1 cellular context compared by ENCODE assay signal in the genomic region with DNA sequence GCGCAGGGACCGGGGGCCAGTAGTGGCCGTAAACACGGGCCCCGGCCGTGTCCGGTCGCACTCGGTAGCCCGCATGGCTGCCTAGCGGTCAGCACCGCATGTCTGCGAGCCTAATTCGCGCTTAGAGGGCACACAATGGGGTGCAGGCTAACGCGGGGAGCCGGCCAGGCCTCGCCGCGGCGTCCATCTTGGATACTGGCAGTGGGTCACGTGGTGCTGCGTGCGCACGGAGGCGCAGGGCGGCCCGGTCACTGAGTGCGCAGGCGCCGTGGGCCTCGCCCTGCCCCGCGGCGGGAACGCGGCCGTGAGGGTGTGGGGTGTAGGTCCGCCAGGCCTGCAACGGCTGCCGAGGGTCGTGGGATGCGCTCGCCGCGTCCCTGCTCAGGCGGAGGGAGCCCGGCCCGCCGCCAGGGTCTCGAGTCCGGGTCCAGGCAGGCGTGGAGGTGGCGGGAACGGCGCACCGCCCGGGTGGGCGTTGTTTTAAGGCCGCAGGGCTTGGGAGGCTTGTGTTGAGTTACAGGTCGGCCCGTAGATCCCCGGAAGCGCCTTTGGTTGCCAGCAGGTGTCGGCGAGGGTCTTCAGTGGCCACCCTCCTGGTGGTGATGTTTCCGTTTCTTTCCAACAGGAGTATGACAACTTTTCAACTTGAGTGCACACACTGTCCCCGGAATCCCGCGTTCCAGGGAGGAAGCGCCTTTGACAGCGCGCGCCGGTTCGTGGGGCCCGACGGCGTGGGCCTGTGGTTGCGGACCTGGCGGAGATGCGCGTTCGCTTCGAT.
TF ChIP-seq lines count a peak whose summit lies in the region.

No MANE protein-coding gene starts in this region.

TF ChIP-seq in GM12878, 131 proteins besides CTCF, POLR2A, EP300 and RAD21 (continued from another document):
- TF ChIP-seq, protein P1, sequence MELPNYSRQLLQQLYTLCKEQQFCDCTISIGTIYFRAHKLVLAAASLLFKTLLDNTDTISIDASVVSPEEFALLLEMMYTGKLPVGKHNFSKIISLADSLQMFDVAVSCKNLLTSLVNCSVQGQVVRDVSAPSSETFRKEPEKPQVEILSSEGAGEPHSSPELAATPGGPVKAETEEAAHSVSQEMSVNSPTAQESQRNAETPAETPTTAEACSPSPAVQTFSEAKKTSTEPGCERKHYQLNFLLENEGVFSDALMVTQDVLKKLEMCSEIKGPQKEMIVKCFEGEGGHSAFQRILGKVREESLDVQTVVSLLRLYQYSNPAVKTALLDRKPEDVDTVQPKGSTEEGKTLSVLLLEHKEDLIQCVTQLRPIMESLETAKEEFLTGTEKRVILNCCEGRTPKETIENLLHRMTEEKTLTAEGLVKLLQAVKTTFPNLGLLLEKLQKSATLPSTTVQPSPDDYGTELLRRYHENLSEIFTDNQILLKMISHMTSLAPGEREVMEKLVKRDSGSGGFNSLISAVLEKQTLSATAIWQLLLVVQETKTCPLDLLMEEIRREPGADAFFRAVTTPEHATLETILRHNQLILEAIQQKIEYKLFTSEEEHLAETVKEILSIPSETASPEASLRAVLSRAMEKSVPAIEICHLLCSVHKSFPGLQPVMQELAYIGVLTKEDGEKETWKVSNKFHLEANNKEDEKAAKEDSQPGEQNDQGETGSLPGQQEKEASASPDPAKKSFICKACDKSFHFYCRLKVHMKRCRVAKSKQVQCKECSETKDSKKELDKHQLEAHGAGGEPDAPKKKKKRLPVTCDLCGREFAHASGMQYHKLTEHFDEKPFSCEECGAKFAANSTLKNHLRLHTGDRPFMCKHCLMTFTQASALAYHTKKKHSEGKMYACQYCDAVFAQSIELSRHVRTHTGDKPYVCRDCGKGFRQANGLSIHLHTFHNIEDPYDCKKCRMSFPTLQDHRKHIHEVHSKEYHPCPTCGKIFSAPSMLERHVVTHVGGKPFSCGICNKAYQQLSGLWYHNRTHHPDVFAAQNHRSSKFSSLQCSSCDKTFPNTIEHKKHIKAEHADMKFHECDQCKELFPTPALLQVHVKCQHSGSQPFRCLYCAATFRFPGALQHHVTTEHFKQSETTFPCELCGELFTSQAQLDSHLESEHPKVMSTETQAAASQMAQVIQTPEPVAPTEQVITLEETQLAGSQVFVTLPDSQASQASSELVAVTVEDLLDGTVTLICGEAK (IDR thresholded peaks at IDR 0.05; ENCODE audit: borderline replicate concordance) = no peak
- TF ChIP-seq ASH2L (IDR thresholded peaks at IDR 0.05; ENCODE audit: borderline replicate concordance, low read depth) = peak; percentile 96; the same call in 1 of the 2 replicates
- TF ChIP-seq BRCA1 (IDR thresholded peaks at IDR 0.05; ENCODE audit: low read depth, low read length) = 0 out of 2 replicates have a peak, but pooled peaks have one; percentile 6
- peak; percentile 59; the same call in 1 of the 2 replicates for TF ChIP-seq TCF3 (IDR thresholded peaks at IDR 0.05; ENCODE audit: borderline replicate concordance, insufficient read depth, low read depth, low read length)
- TF ChIP-seq, protein P2, sequence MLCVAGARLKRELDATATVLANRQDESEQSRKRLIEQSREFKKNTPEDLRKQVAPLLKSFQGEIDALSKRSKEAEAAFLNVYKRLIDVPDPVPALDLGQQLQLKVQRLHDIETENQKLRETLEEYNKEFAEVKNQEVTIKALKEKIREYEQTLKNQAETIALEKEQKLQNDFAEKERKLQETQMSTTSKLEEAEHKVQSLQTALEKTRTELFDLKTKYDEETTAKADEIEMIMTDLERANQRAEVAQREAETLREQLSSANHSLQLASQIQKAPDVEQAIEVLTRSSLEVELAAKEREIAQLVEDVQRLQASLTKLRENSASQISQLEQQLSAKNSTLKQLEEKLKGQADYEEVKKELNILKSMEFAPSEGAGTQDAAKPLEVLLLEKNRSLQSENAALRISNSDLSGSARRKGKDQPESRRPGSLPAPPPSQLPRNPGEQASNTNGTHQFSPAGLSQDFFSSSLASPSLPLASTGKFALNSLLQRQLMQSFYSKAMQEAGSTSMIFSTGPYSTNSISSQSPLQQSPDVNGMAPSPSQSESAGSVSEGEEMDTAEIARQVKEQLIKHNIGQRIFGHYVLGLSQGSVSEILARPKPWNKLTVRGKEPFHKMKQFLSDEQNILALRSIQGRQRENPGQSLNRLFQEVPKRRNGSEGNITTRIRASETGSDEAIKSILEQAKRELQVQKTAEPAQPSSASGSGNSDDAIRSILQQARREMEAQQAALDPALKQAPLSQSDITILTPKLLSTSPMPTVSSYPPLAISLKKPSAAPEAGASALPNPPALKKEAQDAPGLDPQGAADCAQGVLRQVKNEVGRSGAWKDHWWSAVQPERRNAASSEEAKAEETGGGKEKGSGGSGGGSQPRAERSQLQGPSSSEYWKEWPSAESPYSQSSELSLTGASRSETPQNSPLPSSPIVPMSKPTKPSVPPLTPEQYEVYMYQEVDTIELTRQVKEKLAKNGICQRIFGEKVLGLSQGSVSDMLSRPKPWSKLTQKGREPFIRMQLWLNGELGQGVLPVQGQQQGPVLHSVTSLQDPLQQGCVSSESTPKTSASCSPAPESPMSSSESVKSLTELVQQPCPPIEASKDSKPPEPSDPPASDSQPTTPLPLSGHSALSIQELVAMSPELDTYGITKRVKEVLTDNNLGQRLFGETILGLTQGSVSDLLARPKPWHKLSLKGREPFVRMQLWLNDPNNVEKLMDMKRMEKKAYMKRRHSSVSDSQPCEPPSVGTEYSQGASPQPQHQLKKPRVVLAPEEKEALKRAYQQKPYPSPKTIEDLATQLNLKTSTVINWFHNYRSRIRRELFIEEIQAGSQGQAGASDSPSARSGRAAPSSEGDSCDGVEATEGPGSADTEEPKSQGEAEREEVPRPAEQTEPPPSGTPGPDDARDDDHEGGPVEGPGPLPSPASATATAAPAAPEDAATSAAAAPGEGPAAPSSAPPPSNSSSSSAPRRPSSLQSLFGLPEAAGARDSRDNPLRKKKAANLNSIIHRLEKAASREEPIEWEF (IDR thresholded peaks at IDR 0.05; ENCODE audit: insufficient replicate concordance, low read depth, low read length) = no peak
- TF ChIP-seq PAX8 (IDR thresholded peaks at IDR 0.05) = no peak
- TF ChIP-seq, protein P3, sequence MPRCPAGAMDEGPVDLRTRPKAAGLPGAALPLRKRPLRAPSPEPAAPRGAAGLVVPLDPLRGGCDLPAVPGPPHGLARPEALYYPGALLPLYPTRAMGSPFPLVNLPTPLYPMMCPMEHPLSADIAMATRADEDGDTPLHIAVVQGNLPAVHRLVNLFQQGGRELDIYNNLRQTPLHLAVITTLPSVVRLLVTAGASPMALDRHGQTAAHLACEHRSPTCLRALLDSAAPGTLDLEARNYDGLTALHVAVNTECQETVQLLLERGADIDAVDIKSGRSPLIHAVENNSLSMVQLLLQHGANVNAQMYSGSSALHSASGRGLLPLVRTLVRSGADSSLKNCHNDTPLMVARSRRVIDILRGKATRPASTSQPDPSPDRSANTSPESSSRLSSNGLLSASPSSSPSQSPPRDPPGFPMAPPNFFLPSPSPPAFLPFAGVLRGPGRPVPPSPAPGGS (IDR thresholded peaks at IDR 0.05; ENCODE audit: borderline replicate concordance, insufficient read depth, low read depth, low read length, poor library complexity, severe bottlenecking) = no peak
- TF ChIP-seq SMAD5 (IDR thresholded peaks at IDR 0.05; ENCODE audit: low read depth) = peak; percentile 84
- no peak for TF ChIP-seq NFXL1 (IDR thresholded peaks at IDR 0.05; ENCODE audit: borderline replicate concordance)
- TF ChIP-seq, protein P4, sequence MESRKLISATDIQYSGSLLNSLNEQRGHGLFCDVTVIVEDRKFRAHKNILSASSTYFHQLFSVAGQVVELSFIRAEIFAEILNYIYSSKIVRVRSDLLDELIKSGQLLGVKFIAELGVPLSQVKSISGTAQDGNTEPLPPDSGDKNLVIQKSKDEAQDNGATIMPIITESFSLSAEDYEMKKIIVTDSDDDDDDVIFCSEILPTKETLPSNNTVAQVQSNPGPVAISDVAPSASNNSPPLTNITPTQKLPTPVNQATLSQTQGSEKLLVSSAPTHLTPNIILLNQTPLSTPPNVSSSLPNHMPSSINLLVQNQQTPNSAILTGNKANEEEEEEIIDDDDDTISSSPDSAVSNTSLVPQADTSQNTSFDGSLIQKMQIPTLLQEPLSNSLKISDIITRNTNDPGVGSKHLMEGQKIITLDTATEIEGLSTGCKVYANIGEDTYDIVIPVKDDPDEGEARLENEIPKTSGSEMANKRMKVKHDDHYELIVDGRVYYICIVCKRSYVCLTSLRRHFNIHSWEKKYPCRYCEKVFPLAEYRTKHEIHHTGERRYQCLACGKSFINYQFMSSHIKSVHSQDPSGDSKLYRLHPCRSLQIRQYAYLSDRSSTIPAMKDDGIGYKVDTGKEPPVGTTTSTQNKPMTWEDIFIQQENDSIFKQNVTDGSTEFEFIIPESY (IDR thresholded peaks at IDR 0.05) = no peak
- TF ChIP-seq FOXK2 (IDR thresholded peaks at IDR 0.05) = peak; percentile 66
- TF ChIP-seq ZNF622 (IDR thresholded peaks at IDR 0.05) = no peak
- TF ChIP-seq IKZF2 (IDR thresholded peaks at IDR 0.05) = peak; percentile 17 to 19; a peak in 3 of 4 replicates
- TF ChIP-seq SREBF2 (IDR thresholded peaks at IDR 0.05; ENCODE audit: low read length) = no peak
- 0 out of 2 replicates have a peak, but pooled peaks have one; percentile 42 for TF ChIP-seq ESRRA (IDR thresholded peaks at IDR 0.05; ENCODE audit: low read length)
